ENCODE assay signal across 21 cellular contexts in genomic region chr7:142409471-142409870, GRCh38.
"Had no signal": no experiment of that assay in that cellular context is flagged by ENCODE, and none has a peak within 500 bp of the region (broad histone marks: within the 10 kb centered on the region; RNA-seq: fewer than 3 reads in every experiment).

No MANE protein-coding gene starts in this region.

- H3K36me3 ChIP-seq: esophagus muscularis mucosa, gastrocnemius medialis, heart right ventricle, neutrophil, right lobe of liver, tibial nerve, upper lobe of right lung, vagina had no signal

- ATAC-seq: effector memory CD8-positive, alpha-beta T cell; gastrocnemius medialis; heart right ventricle; left lobe of liver; mucosa of descending colon; naive thymus-derived CD8-positive, alpha-beta T cell; right lobe of liver; stimulated activated effector memory CD8-positive, alpha-beta T cell treated with anti-CD3 and anti-CD28 coated beads, Interleukin-12 subunit alpha, Interleukin-12 subunit beta, amount 100 ng/mL, for 72 hours; stimulated activated naive CD8-positive, alpha-beta T cell treated with anti-CD3 and anti-CD28 coated beads, Interleukin-15, Interleukin-2, amounts not matched to agents 100 U/mL and 50 U/mL, for 24 hours; upper lobe of right lung had no signal

- H3K27me3 Mint-ChIP-seq: naive thymus-derived CD8-positive, alpha-beta T cell had no signal

- H3K4me1 Mint-ChIP-seq: stimulated activated effector memory CD8-positive, alpha-beta T cell treated with anti-CD3 and anti-CD28 coated beads, Interleukin-12 subunit alpha, Interleukin-12 subunit beta, amount 100 ng/mL, for 72 hours had no signal

- H3K4me3 Mint-ChIP-seq: effector memory CD8-positive, alpha-beta T cell; naive thymus-derived CD8-positive, alpha-beta T cell; stimulated activated effector memory CD8-positive, alpha-beta T cell treated with anti-CD3 and anti-CD28 coated beads, Interleukin-12 subunit alpha, Interleukin-12 subunit beta, amount 100 ng/mL, for 72 hours had no signal

- H3K4me3 ChIP-seq: esophagus muscularis mucosa, gastrocnemius medialis, mucosa of descending colon, psoas muscle, right lobe of liver, tibial nerve, upper lobe of right lung, vagina had no signal

- H3K4me1 ChIP-seq: esophagus muscularis mucosa, psoas muscle, right lobe of liver, upper lobe of right lung, vagina had no signal

- H3K27ac Mint-ChIP-seq: effector memory CD8-positive, alpha-beta T cell; naive thymus-derived CD8-positive, alpha-beta T cell; stimulated activated effector memory CD8-positive, alpha-beta T cell treated with anti-CD3 and anti-CD28 coated beads, Interleukin-12 subunit alpha, Interleukin-12 subunit beta, amount 100 ng/mL, for 72 hours had no signal

- H3K27ac ChIP-seq: epithelial cell of prostate, esophagus muscularis mucosa, neutrophil, psoas muscle, right lobe of liver, tibial nerve, upper lobe of right lung, vagina had no signal

- H3K27me3 ChIP-seq: esophagus muscularis mucosa, gastrocnemius medialis, neutrophil, right lobe of liver, tibial nerve, upper lobe of right lung, vagina had no signal

- H3K36me3 Mint-ChIP-seq: naive thymus-derived CD8-positive, alpha-beta T cell; stimulated activated effector memory CD8-positive, alpha-beta T cell treated with anti-CD3 and anti-CD28 coated beads, Interleukin-12 subunit alpha, Interleukin-12 subunit beta, amount 100 ng/mL, for 72 hours had no signal

- DNase-seq: effector memory CD8-positive, alpha-beta T cell; gastrocnemius medialis; heart right ventricle; hypothalamus; mammary epithelial cell; mucosa of descending colon; naive thymus-derived CD8-positive, alpha-beta T cell; psoas muscle; retina; right lobe of liver; stimulated activated CD4-positive, alpha-beta T cell treated with anti-CD3 and anti-CD28 coated beads, Interleukin-4, amount 100 ng/mL, for 1 hour; stimulated activated CD8-positive, alpha-beta memory T cell treated with anti-CD3 and anti-CD28 coated beads, Interleukin-4, amount 100 ng/mL, for 48 hours; stimulated activated naive CD8-positive, alpha-beta T cell treated with anti-CD3 and anti-CD28 coated beads, Interleukin-15, Interleukin-2, amounts not matched to agents 100 U/mL and 50 U/mL, for 24 hours; upper lobe of right lung had no signal

- H3K9me3 ChIP-seq: esophagus muscularis mucosa, gastrocnemius medialis, heart right ventricle, mucosa of descending colon, neutrophil, psoas muscle, right lobe of liver, tibial nerve, upper lobe of right lung, vagina had no signal

- H3K9me3 Mint-ChIP-seq: effector memory CD8-positive, alpha-beta T cell; naive thymus-derived CD8-positive, alpha-beta T cell; stimulated activated effector memory CD8-positive, alpha-beta T cell treated with anti-CD3 and anti-CD28 coated beads, Interleukin-12 subunit alpha, Interleukin-12 subunit beta, amount 100 ng/mL, for 72 hours had no signal
